Comparison of ENCODE assay signal across 12 cellular contexts in the genomic region with DNA sequence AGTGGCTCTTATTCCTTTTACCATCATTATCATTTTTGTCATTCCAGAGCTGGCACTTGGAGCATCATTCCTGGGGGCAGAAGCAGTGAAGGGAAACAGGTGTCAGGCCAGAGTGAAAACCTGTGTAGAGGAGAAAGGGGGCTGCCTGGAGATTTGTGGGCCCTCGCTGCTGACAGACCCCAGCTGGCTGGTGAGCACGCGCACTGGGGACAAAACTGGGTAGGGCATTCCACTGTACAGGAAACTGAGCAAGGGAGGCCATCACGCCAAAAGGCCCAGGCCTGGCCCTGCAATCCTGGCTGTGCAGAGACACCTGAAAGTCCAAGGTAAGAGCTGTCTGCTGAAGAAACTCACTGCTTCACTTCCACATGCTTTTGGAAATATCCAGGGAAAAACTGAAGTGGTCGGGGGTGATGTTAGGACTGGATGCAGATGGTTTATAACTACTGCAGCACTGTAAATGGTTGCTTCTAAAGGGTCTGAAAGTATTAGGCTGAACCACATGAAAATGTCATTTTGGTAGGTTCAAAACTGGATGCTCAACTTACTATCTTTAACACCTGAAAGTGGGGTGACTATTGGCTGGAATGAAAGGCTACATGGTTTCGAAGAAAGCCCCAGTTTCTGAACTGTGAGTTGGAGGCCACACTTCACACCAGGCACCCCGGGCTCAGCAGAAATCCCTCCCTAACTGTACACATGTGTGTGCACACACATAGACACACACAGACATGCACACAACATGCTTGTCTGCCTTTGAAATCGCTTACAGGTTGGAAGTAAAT.
DNase-seq lines count a peak whose midpoint lies in the region; ATAC-seq and TF ChIP-seq lines count a peak whose summit lies in the region.
"Had no signal": no experiment of that assay in that cellular context is flagged by ENCODE, and none has a peak within 500 bp of the region (broad histone marks: within the 10 kb centered on the region; RNA-seq: fewer than 3 reads in every experiment).

No MANE protein-coding gene starts in this region.

- H3K4me1 ChIP-seq in BE2C = peaks cover 26% of the 10 kb centered on the region

- CTCF ChIA-PET in activated CD8-positive, alpha-beta T cell treated with anti-CD3 and anti-CD28 coated beads for 36 hours (lab: Charles Lee) = no interaction called here

- TF ChIP-seq CTCF in activated CD8-positive, alpha-beta T cell treated with anti-CD3 and anti-CD28 coated beads for 36 hours (IDR thresholded peaks at IDR 0.05) = no peak
- no peak for TF ChIP-seq CTCF in BE2C (IDR thresholded peaks at IDR 0.05; ENCODE audit: low read depth, low read length)

- H3K4me1 Mint-ChIP-seq in activated CD8-positive, alpha-beta T cell treated with anti-CD3 and anti-CD28 coated beads for 36 hours (ENCODE audit: low read depth) = no peaks in the 10 kb centered on the region
- H3K4me1 Mint-ChIP-seq: stimulated activated effector memory CD8-positive, alpha-beta T cell treated with anti-CD3 and anti-CD28 coated beads, Interleukin-12 subunit alpha, Interleukin-12 subunit beta, amount 100 ng/mL, for 72 hours had no signal

- no peak overlapping the region for H3K4me3 ChIP-seq in BE2C (ENCODE audit: low read depth, low read length)

- H3K27ac Mint-ChIP-seq in activated CD8-positive, alpha-beta T cell treated with anti-CD3 and anti-CD28 coated beads for 36 hours = no peak overlapping the region
- H3K27ac Mint-ChIP-seq: activated naive CD4-positive, alpha-beta T cell treated with anti-CD3 and anti-CD28 coated beads for 36 hours; stimulated activated effector memory CD8-positive, alpha-beta T cell treated with anti-CD3 and anti-CD28 coated beads, Interleukin-12 subunit alpha, Interleukin-12 subunit beta, amount 100 ng/mL, for 72 hours had no signal

- no peaks in the 10 kb centered on the region for H3K9me3 ChIP-seq in BE2C

- H3K27me3 ChIP-seq in BE2C = no peaks in the 10 kb centered on the region

- DNase-seq in sciatic nerve (ENCODE audit: low spot score) (peak; percentile 28), NCI-H510A treated with DMSO at 0.1 percent for 48 hours (lab: John Stamatoyannopoulos, UW) (no peak), BE2C (no peak), AG20443 (ENCODE audit: low spot score) (no peak)
- no peak for DNase-seq in activated CD8-positive, alpha-beta T cell treated with anti-CD3 and anti-CD28 coated beads for 36 hours
- DNase-seq: activated CD4-positive, alpha-beta T cell treated with anti-CD3 and anti-CD28 coated beads, Interleukin-2, amount 50 U/mL, for 4 hours; activated naive CD4-positive, alpha-beta T cell treated with anti-CD3 and anti-CD28 coated beads for 36 hours; NCI-H2081 had no signal

- POLR2A ChIA-PET in activated CD8-positive, alpha-beta T cell treated with anti-CD3 and anti-CD28 coated beads for 36 hours (lab: Charles Lee) = no interaction called here

- no peaks in the 10 kb centered on the region for H3K36me3 Mint-ChIP-seq in activated CD8-positive, alpha-beta T cell treated with anti-CD3 and anti-CD28 coated beads for 36 hours (ENCODE audit: low read depth)
- H3K36me3 Mint-ChIP-seq: stimulated activated effector memory CD8-positive, alpha-beta T cell treated with anti-CD3 and anti-CD28 coated beads, Interleukin-12 subunit alpha, Interleukin-12 subunit beta, amount 100 ng/mL, for 72 hours had no signal

- intact Hi-C loops in sciatic nerve (cut with DNase I) = no loop called here
- intact Hi-C loops in activated CD8-positive, alpha-beta T cell treated with anti-CD3 and anti-CD28 coated beads for 36 hours (cut with micrococcal nuclease) = no loop called here

- H3K36me3 ChIP-seq in BE2C = no peaks in the 10 kb centered on the region

- no peaks in the 10 kb centered on the region for H3K9me3 Mint-ChIP-seq in activated CD8-positive, alpha-beta T cell treated with anti-CD3 and anti-CD28 coated beads for 36 hours
- H3K9me3 Mint-ChIP-seq: activated naive CD4-positive, alpha-beta T cell treated with anti-CD3 and anti-CD28 coated beads for 36 hours; stimulated activated effector memory CD8-positive, alpha-beta T cell treated with anti-CD3 and anti-CD28 coated beads, Interleukin-12 subunit alpha, Interleukin-12 subunit beta, amount 100 ng/mL, for 72 hours had no signal

- peak; percentile 75 for ATAC-seq in GM18870 (IDR thresholded peaks at IDR 0.05; ENCODE audit: unreplicated experiment)
- peak; percentile 76 for ATAC-seq in GM21529 (IDR thresholded peaks at IDR 0.05; ENCODE audit: unreplicated experiment)
- peak; percentile 54 for ATAC-seq in HG03175 (IDR thresholded peaks at IDR 0.05; ENCODE audit: unreplicated experiment)
- no peak for ATAC-seq in sciatic nerve
- ATAC-seq in activated CD8-positive, alpha-beta T cell treated with anti-CD3 and anti-CD28 coated beads for 36 hours = no peak
- ATAC-seq: stimulated activated effector memory CD8-positive, alpha-beta T cell treated with anti-CD3 and anti-CD28 coated beads, Interleukin-12 subunit alpha, Interleukin-12 subunit beta, amount 100 ng/mL, for 72 hours had no signal

- H3K4me3 Mint-ChIP-seq in activated CD8-positive, alpha-beta T cell treated with anti-CD3 and anti-CD28 coated beads for 36 hours = no peak overlapping the region
- H3K4me3 Mint-ChIP-seq: activated naive CD4-positive, alpha-beta T cell treated with anti-CD3 and anti-CD28 coated beads for 36 hours; stimulated activated effector memory CD8-positive, alpha-beta T cell treated with anti-CD3 and anti-CD28 coated beads, Interleukin-12 subunit alpha, Interleukin-12 subunit beta, amount 100 ng/mL, for 72 hours had no signal

- H3K27me3 Mint-ChIP-seq in activated CD8-positive, alpha-beta T cell treated with anti-CD3 and anti-CD28 coated beads for 36 hours = peaks cover 7% of the 10 kb centered on the region

Comparison
In these comparisons a context has a peak if more than half of its experiments do, and no peak if none do; other contexts are left out.
1. ATAC-seq: peak in GM18870 (single experiment), GM21529 (single experiment) and HG03175 (single experiment); none in sciatic nerve (single experiment) and activated CD8-positive, alpha-beta T cell treated with anti-CD3 and anti-CD28 coated beads for 36 hours (single experiment).